In genomic region chr1:160162936-160163335, GRCh38 we compare ENCODE assay signal across 20 cellular contexts. TPM values are rescaled to one million over a fixed set of nuclear protein-coding genes. Genes with fewer than 3 reads are reported as not detected.
A peak's percentile ranks its signal among the peaks of the same experiment; 100 is the strongest.
DNase-seq lines count a peak whose midpoint lies in the region; TF ChIP-seq lines count a peak whose summit lies in the region.
"Had no signal": no experiment of that assay in that cellular context is flagged by ENCODE, and none has a peak within 500 bp of the region (broad histone marks: within the 10 kb centered on the region; RNA-seq: fewer than 3 reads in every experiment).

No MANE protein-coding gene starts in this region.

- H3K27ac ChIP-seq in thyroid gland: peak overlapping the region; percentile 2 to 63 (median 40)
- no peak overlapping the region for H3K27ac ChIP-seq in Peyer's patch
- H3K27ac ChIP-seq: GM23248 had no signal

- TF ChIP-seq POLR2A in thyroid gland (IDR thresholded peaks at IDR 0.05): no peak
- no peak for TF ChIP-seq POLR2A in Peyer's patch (IDR thresholded peaks at IDR 0.05)

- H3K9me3 Mint-ChIP-seq in CD14-positive monocyte: no peaks in the 10 kb centered on the region

- H3K9me3 ChIP-seq in thyroid gland: no peaks in the 10 kb centered on the region
- no peaks in the 10 kb centered on the region for H3K9me3 ChIP-seq in Peyer's patch
- H3K9me3 ChIP-seq: MG63 had no signal

- intact Hi-C loops in CD14-positive monocyte (cut with micrococcal nuclease): no loop called here
- intact Hi-C loops in thyroid gland (cut with DNase I): no loop called here

- H3K27me3 ChIP-seq in thyroid gland (no peaks in the 10 kb centered on the region), Peyer's patch (no peaks in the 10 kb centered on the region)
- H3K27me3 ChIP-seq: MG63 had no signal

- H3K4me1 ChIP-seq in thyroid gland (peaks cover 15 to 38% of the 10 kb centered on the region in 2 donors), Peyer's patch (no peaks in the 10 kb centered on the region)

- H3K27me3 Mint-ChIP-seq in CD14-positive monocyte (ENCODE audit: low read depth in 3 of 3): peaks cover under 1 to 8% (median 1%) of the 10 kb centered on the region in 3 donors

- H3K4me3 Mint-ChIP-seq in CD14-positive monocyte: no peak overlapping the region

- DNase-seq in CD14-positive monocyte (ENCODE audit: low spot score): no peak
- DNase-seq in MV-4-11 (lab: John Stamatoyannopoulos, UW): peak; percentile 58
- DNase-seq in globus pallidus (ENCODE audit: low spot score): peak; percentile 19
- no peak for DNase-seq in thyroid gland
- DNase-seq in Peyer's patch: no peak
- DNase-seq in cortex of kidney (lab: John Stamatoyannopoulos, UW): no peak
- DNase-seq in AG08396 (ENCODE audit: low spot score): no peak
- DNase-seq: Calu3; DND-41; KG1; MG63; NCI-H1048; NCI-H1694; NCI-H2029 treated with DMSO at 0.1 percent for 48 hours; NCI-H446 treated with DMSO at 0.1 percent for 48 hours; NCI-H526; NK-92 treated with Interleukin-12 subunit alpha and Interleukin-12 subunit beta, amount 100 ng/mL, for 24 hours; SHP77 treated with DMSO at 0.1 percent for 48 hours had no signal

- peaks cover 52% of the 10 kb centered on the region for H3K4me1 Mint-ChIP-seq in CD14-positive monocyte

- no peak overlapping the region for H3K4me3 ChIP-seq in thyroid gland (replicated peaks in 1 of 3)
- H3K4me3 ChIP-seq in Peyer's patch: no peak overlapping the region
- H3K4me3 ChIP-seq: GM23248, MG63 had no signal

- 37 to 41% methylated on average over 2 of the region's 2 CpGs for WGBS in thyroid gland, 2 donors

- no peaks in the 10 kb centered on the region for H3K36me3 Mint-ChIP-seq in CD14-positive monocyte

- H3K27ac Mint-ChIP-seq in CD14-positive monocyte: peak overlapping the region in 4 of 7 donors; percentile 47 to 77 (median 52)

- TF ChIP-seq CTCF in CD14-positive monocyte (IDR thresholded peaks at IDR 0.05) (no peak), thyroid gland (IDR thresholded peaks at IDR 0.05) (no peak), Peyer's patch (IDR thresholded peaks at IDR 0.05) (no peak)

- H3K36me3 ChIP-seq in thyroid gland (no peaks in the 10 kb centered on the region), Peyer's patch (no peaks in the 10 kb centered on the region)
- H3K36me3 ChIP-seq: MG63 had no signal

RNA-seq across cellular contexts. Expression of gene ATP1A4, which starts 11.5 kb away (rescaled TPM):
- polyA plus RNA-seq in CD14-positive monocyte: under 1 TPM in 1 of 2 donors, not detected in 1; 1.00 TPM
- not detected for total RNA-seq in thyroid gland
- total RNA-seq in Peyer's patch: under 1 TPM in 1 of 4 donors, not detected in 3; 0.57 TPM
- total RNA-seq: Calu3, GM23248 had no signal
- polyA plus RNA-seq: AG04450, GM23248 had no signal

RNA-seq across cellular contexts. Expression of gene CASQ1, which starts 27.4 kb away (rescaled TPM):
- polyA plus RNA-seq in CD14-positive monocyte: under 1 TPM in 1 of 2 donors, not detected in 1; 0.09 TPM
- total RNA-seq in thyroid gland (not detected), Peyer's patch (1 to 10 TPM in 1 of 4 donors, not detected in 3; 2.6 TPM)
- total RNA-seq: Calu3 had no signal
- polyA plus RNA-seq: GM23248 had no signal

RNA-seq across cellular contexts. Expression of gene PEA15, which starts 42.2 kb away (rescaled TPM):
- 10 to 100 TPM; 23.6 to 38.1 TPM for polyA plus RNA-seq in CD14-positive monocyte
- total RNA-seq in thyroid gland (10 to 100 TPM; 47.9 to 68.5 (median 50.2) TPM), Peyer's patch (10 to 100 TPM; 10.2 to 34.7 (median 17.3) TPM)

RNA-seq across cellular contexts. Expression of gene ATP1A2, which starts 47.4 kb away (rescaled TPM):
- polyA plus RNA-seq in CD14-positive monocyte: not detected
- 1 to 10 TPM; 1.1 to 4.2 (median 2.6) TPM for total RNA-seq in thyroid gland
- 1 to 10 TPM; 2.3 to 7.4 (median 6.0) TPM for total RNA-seq in Peyer's patch
- total RNA-seq: Calu3 had no signal

Comparison
In these comparisons a context has a peak if more than half of its experiments do, and no peak if none do; other contexts are left out.
1. DNase-seq: peak in MV-4-11 (single experiment) and globus pallidus (single experiment); none in CD14-positive monocyte (single experiment), thyroid gland (0 of 2), Peyer's patch (0 of 3), cortex of kidney (single experiment) and AG08396 (single experiment).
2. H3K27ac ChIP-seq: peak in thyroid gland (3 of 3); none in Peyer's patch (0 of 4).